8 cellular contexts compared by ENCODE assay signal in the genomic region with DNA sequence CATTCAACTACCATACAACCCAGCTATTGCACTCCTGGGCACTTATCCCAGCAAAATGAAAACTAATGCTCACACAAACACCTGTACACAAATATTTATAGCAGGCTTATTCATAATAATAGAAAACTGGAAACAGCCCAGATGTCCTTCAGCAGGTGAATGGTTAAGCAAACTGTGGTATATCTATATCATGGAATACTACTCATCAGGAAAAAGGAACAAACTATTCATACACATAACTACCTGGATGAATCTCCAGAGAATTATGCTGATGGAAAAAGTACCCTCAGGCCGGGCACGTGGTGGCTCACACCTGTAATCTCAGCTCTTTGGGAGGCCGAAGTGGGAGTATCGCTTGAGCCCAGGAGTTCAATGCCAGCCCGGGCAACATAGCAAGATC.
"Had no signal": no experiment of that assay in that cellular context is flagged by ENCODE, and none has a peak within 500 bp of the region (broad histone marks: within the 10 kb centered on the region; RNA-seq: fewer than 3 reads in every experiment).

No MANE protein-coding gene starts in this region.

- H3K36me3 Mint-ChIP-seq: IgD-negative memory B cell had no signal

- H3K27ac Mint-ChIP-seq: GM23338, IgD-negative memory B cell had no signal

- H3K4me3 ChIP-seq: GM23338, HAP-1 had no signal

- DNase-seq: H7, KG1 had no signal

- H3K4me3 Mint-ChIP-seq: GM23338 had no signal

- ATAC-seq: GM23338, HCT116, HepG2 had no signal

- FAIRE-seq: HTR-8/SVneo had no signal

- H3K9me3 Mint-ChIP-seq: IgD-negative memory B cell had no signal

- H3K9me3 ChIP-seq: HAP-1 had no signal

- H3K36me3 ChIP-seq: HAP-1 had no signal

- H3K27me3 Mint-ChIP-seq: IgD-negative memory B cell had no signal

- H2AFZ ChIP-seq: GM23338 had no signal

- H3K4me2 ChIP-seq: GM23338 had no signal
